19 cellular contexts compared by ENCODE assay signal in genomic region chr15:82999426-82999825, GRCh38.
"Had no signal": no experiment of that assay in that cellular context is flagged by ENCODE, and none has a peak within 500 bp of the region (broad histone marks: within the 10 kb centered on the region; RNA-seq: fewer than 3 reads in every experiment).

No MANE protein-coding gene starts in this region.

- H3K4me3 Mint-ChIP-seq: neural crest cell had no signal

- H3K36me3 Mint-ChIP-seq: activated naive CD8-positive, alpha-beta T cell had no signal

- H3K9me3 ChIP-seq: esophagus squamous epithelium, gastrocnemius medialis, lower lobe of right lung, pancreas, tibial artery had no signal

- H3K9me3 Mint-ChIP-seq: activated B cell treated with CpG ODN at 0.5 μM for 24 hours; activated CD4-positive, alpha-beta T cell treated with anti-CD3 and anti-CD28 coated beads, Interleukin-2, amount 10 ng/mL, durations not matched to agents 24 days and 14 days; activated T-cell treated with anti-CD3 and anti-CD28 coated beads, Interleukin-2, amount 50 U/mL, for 72 hours; mesothelial cell of epicardium; neural crest cell; T-helper 1 cell treated with Interleukin-12 subunit alpha and Interleukin-12 subunit beta and Interleukin-4 antibody, amounts not matched to agents 30 μg/mL and 1 μg/mL, for 36 hours had no signal

- H3K4me1 Mint-ChIP-seq: neural crest cell had no signal

- H3K27ac Mint-ChIP-seq: activated CD4-positive, alpha-beta T cell treated with anti-CD3 and anti-CD28 coated beads, Interleukin-2, amount 10 ng/mL, durations not matched to agents 24 days and 14 days; activated T-cell treated with anti-CD3 and anti-CD28 coated beads, Interleukin-2, amount 50 U/mL, for 72 hours; mesothelial cell of epicardium had no signal

- DNase-seq: activated B cell treated with CpG ODN at 0.5 μM for 24 hours; activated CD4-positive, alpha-beta T cell treated with anti-CD3 and anti-CD28 coated beads, Interleukin-2, amount 10 ng/mL, durations not matched to agents 24 days and 14 days; activated CD8-positive, alpha-beta memory T cell treated with anti-CD3 and anti-CD28 coated beads, Interleukin-2, amount 50 U/mL, for 4 hours; activated CD8-positive, alpha-beta T cell treated with anti-CD3 and anti-CD28 coated beads, Interleukin-2, amount 10 ng/mL, durations not matched to agents 7 days and 5 days; activated gamma-delta T cell treated with Interleukin-2 at 50 U/mL for 16 hours; activated T-cell treated with anti-CD3 and anti-CD28 coated beads, Interleukin-2, amount 50 U/mL, for 72 hours; amniotic stem cell; esophagus squamous epithelium; gastrocnemius medialis; left cardiac atrium; lower lobe of right lung; pancreas; stimulated activated CD4-positive, alpha-beta T cell treated with anti-CD3 and anti-CD28 coated beads, Interleukin-2, amount 100 ng/mL, for 48 hours; tibial artery had no signal

- H3K27ac ChIP-seq: esophagus squamous epithelium had no signal

- FAIRE-seq: pancreas, urothelium cell line had no signal

- H3K27me3 Mint-ChIP-seq: activated B cell treated with CpG ODN at 0.5 μM for 24 hours; activated CD4-positive, alpha-beta T cell treated with anti-CD3 and anti-CD28 coated beads, Interleukin-2, amount 10 ng/mL, durations not matched to agents 24 days and 14 days; activated naive CD8-positive, alpha-beta T cell had no signal

- H3K36me3 ChIP-seq: gastrocnemius medialis, pancreas had no signal

- H3K27me3 ChIP-seq: esophagus squamous epithelium, gastrocnemius medialis, pancreas, tibial artery had no signal
